27 cellular contexts compared by ENCODE assay signal in the genomic region with DNA sequence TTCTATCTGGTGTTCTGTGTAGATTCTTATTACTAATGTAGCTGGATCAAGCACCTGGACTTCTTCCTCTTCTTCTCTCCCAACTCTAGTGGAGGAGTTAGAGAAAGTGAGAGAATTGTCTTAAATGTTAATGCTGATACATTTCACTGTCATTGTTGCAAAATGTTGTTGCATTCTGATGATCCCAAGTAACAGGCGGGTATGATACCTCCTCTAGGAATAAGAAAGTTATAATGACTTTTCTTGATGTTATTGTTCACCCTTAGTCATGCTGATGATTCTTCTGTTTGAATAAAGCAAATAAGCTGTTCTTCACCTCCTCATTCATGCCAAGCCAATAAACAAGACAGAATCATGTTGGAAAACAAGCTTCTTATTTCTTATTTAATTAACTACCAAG. TPM values are rescaled to one million over a fixed set of nuclear protein-coding genes. Genes with fewer than 3 reads are reported as not detected.
"Had no signal": no experiment of that assay in that cellular context is flagged by ENCODE, and none has a peak within 500 bp of the region (broad histone marks: within the 10 kb centered on the region; RNA-seq: fewer than 3 reads in every experiment).

No MANE protein-coding gene starts in this region.

- H3K4me1 ChIP-seq: breast epithelium had no signal

- H3K4me3 ChIP-seq: breast epithelium, K562, SK-N-MC had no signal

- H3K9me3 ChIP-seq: breast epithelium had no signal

- H3K27ac ChIP-seq: breast epithelium, SK-N-MC had no signal

- H3K27me3 Mint-ChIP-seq: activated CD4-positive, alpha-beta memory T cell treated with anti-CD3 and anti-CD28 coated beads, Interleukin-2, amount 10 ng/mL, durations not matched to agents 7 days and 5 days; activated naive CD4-positive, alpha-beta T cell treated with anti-CD3 and anti-CD28 coated beads, Interleukin-2, amount 10 ng/mL, durations not matched to agents 7 days and 5 days; T-cell had no signal

- H3K36me3 ChIP-seq: breast epithelium had no signal

- H3K4me3 Mint-ChIP-seq: activated CD4-positive, alpha-beta memory T cell treated with anti-CD3 and anti-CD28 coated beads, Interleukin-2, amount 10 ng/mL, durations not matched to agents 7 days and 5 days; activated CD4-positive, alpha-beta T cell treated with anti-CD3 and anti-CD28 coated beads, Interleukin-2, amount 10 ng/mL, durations not matched to agents 7 days and 5 days; activated naive CD4-positive, alpha-beta T cell treated with anti-CD3 and anti-CD28 coated beads, Interleukin-2, amount 10 ng/mL, durations not matched to agents 7 days and 5 days; activated naive CD8-positive, alpha-beta T cell treated with anti-CD3 and anti-CD28 coated beads for 36 hours; activated T-helper 17 cell treated with anti-CD3 and anti-CD28 coated beads, Interleukin-2, amount 50 U/mL, for 72 hours; T-cell had no signal

- ATAC-seq: activated T-helper 17 cell treated with anti-CD3 and anti-CD28 coated beads, Interleukin-2, amount 50 U/mL, for 72 hours; K562; T-cell had no signal

- H3K4me1 Mint-ChIP-seq: activated CD4-positive, alpha-beta memory T cell treated with anti-CD3 and anti-CD28 coated beads, Interleukin-2, amount 10 ng/mL, durations not matched to agents 7 days and 5 days; activated CD4-positive, alpha-beta T cell treated with anti-CD3 and anti-CD28 coated beads, Interleukin-2, amount 10 ng/mL, durations not matched to agents 7 days and 5 days; activated naive CD4-positive, alpha-beta T cell treated with anti-CD3 and anti-CD28 coated beads, Interleukin-2, amount 10 ng/mL, durations not matched to agents 7 days and 5 days; activated naive CD8-positive, alpha-beta T cell treated with anti-CD3 and anti-CD28 coated beads for 36 hours; activated T-helper 17 cell treated with anti-CD3 and anti-CD28 coated beads, Interleukin-2, amount 50 U/mL, for 72 hours; T-cell had no signal

- H3K9me3 Mint-ChIP-seq: activated CD4-positive, alpha-beta memory T cell treated with anti-CD3 and anti-CD28 coated beads, Interleukin-2, amount 10 ng/mL, durations not matched to agents 7 days and 5 days; activated CD4-positive, alpha-beta T cell treated with anti-CD3 and anti-CD28 coated beads, Interleukin-2, amount 10 ng/mL, durations not matched to agents 7 days and 5 days; activated naive CD4-positive, alpha-beta T cell treated with anti-CD3 and anti-CD28 coated beads, Interleukin-2, amount 10 ng/mL, durations not matched to agents 7 days and 5 days; activated naive CD8-positive, alpha-beta T cell treated with anti-CD3 and anti-CD28 coated beads for 36 hours had no signal

- DNase-seq: activated CD4-positive, alpha-beta memory T cell treated with anti-CD3 and anti-CD28 coated beads, Interleukin-2, amount 10 ng/mL, durations not matched to agents 7 days and 5 days; activated CD4-positive, alpha-beta T cell treated with anti-CD3 and anti-CD28 coated beads, Interleukin-2, amount 10 ng/mL, durations not matched to agents 7 days and 5 days; activated CD4-positive, CD25-positive, alpha-beta regulatory T cell; activated gamma-delta T cell treated with Interleukin-2 at 50 U/mL for 16 hours; activated naive CD4-positive, alpha-beta T cell treated with anti-CD3 and anti-CD28 coated beads, Interleukin-2, amount 10 ng/mL, durations not matched to agents 7 days and 5 days; activated naive CD8-positive, alpha-beta T cell treated with anti-CD3 and anti-CD28 coated beads for 36 hours; activated T-cell treated with anti-CD3 and anti-CD28 coated beads for 4 hours; activated T-cell treated with anti-CD3 and anti-CD28 coated beads, Interleukin-2, amount 50 U/mL, for 48 hours; anterior cingulate cortex; Karpas-422; MM.1S; NCI-H1105; NCI-H1436; NCI-H1694 treated with DMSO at 0.1 percent for 48 hours; NCI-H2029 treated with DMSO at 0.1 percent for 48 hours; NCI-H345; NCI-H510A; NCI-H82; T-cell; T-helper 2 cell; T1000 had no signal

- H3K36me3 Mint-ChIP-seq: activated naive CD4-positive, alpha-beta T cell treated with anti-CD3 and anti-CD28 coated beads, Interleukin-2, amount 10 ng/mL, durations not matched to agents 7 days and 5 days; activated naive CD8-positive, alpha-beta T cell treated with anti-CD3 and anti-CD28 coated beads for 36 hours; T-cell had no signal

- H3K27ac Mint-ChIP-seq: activated CD4-positive, alpha-beta memory T cell treated with anti-CD3 and anti-CD28 coated beads, Interleukin-2, amount 10 ng/mL, durations not matched to agents 7 days and 5 days; activated CD4-positive, alpha-beta T cell treated with anti-CD3 and anti-CD28 coated beads, Interleukin-2, amount 10 ng/mL, durations not matched to agents 7 days and 5 days; activated naive CD4-positive, alpha-beta T cell treated with anti-CD3 and anti-CD28 coated beads, Interleukin-2, amount 10 ng/mL, durations not matched to agents 7 days and 5 days; activated naive CD8-positive, alpha-beta T cell treated with anti-CD3 and anti-CD28 coated beads for 36 hours; activated T-helper 17 cell treated with anti-CD3 and anti-CD28 coated beads, Interleukin-2, amount 50 U/mL, for 72 hours; T-cell had no signal

RNA-seq across cellular contexts. Expression of gene CHRM2, which starts 9.1 kb away (rescaled TPM):
- total RNA-seq: activated CD4-positive, alpha-beta memory T cell treated with anti-CD3 and anti-CD28 coated beads, Interleukin-2, amount 10 ng/mL, durations not matched to agents 7 days and 5 days; activated CD4-positive, alpha-beta T cell treated with anti-CD3 and anti-CD28 coated beads, Interleukin-2, amount 10 ng/mL, durations not matched to agents 7 days and 5 days; activated CD8-positive, alpha-beta memory T cell treated with anti-CD3 and anti-CD28 coated beads for 36 hours; activated naive CD8-positive, alpha-beta T cell treated with anti-CD3 and anti-CD28 coated beads for 36 hours; activated T-helper 17 cell treated with anti-CD3 and anti-CD28 coated beads, Interleukin-2, amount 50 U/mL, for 72 hours; breast epithelium; K562; OCI-LY7 had no signal
- polyA plus RNA-seq: K562 had no signal
